In the genomic region with DNA sequence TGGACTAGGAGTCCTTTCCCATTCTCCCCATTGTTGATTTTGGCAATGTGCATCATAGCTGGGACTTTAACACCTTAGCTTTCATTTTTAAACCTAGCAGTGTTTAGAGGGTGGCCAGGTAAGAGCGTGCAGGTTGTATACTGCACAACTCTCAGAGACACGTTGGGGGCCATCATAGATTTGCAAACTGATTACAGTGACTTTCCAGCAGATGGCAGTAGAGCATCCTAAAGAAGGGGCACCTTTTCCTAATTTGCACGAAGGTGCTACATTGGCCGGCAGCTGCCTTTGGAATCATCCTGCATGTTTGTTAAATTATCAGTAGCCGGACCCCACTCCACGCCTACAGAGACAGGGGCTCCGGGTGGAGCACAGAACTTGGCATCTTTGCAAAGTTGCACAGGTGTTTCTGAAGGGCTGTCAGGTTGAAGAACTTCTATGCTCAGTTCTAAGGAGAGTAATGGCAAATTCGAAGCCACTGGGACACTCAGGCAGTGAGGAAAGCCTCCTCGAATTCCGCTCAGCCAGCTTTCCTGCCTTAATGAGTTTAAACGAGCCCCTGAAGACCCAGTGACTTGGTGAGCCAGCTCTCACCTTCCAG, we compare ENCODE assay signal across 8 cellular contexts. TPM values are rescaled to one million over a fixed set of nuclear protein-coding genes. Genes with fewer than 3 reads are reported as not detected.
DNase-seq lines count a peak whose midpoint lies in the region; ATAC-seq and TF ChIP-seq lines count a peak whose summit lies in the region.

No MANE protein-coding gene starts in this region.

- ATAC-seq in mucosa of descending colon (peak; percentile 82), HG02885 (IDR thresholded peaks at IDR 0.05; ENCODE audit: poor library complexity, unreplicated experiment) (no peak), HG03571 (IDR thresholded peaks at IDR 0.05; ENCODE audit: unreplicated experiment) (no peak)

- in situ Hi-C loops in SK-MEL-5 (cut with HindIII; ENCODE audit: low pct_unique_long_range_greater_than_20kb, low sequenced_read_pairs) = no loop called here

- H3K9me3 ChIP-seq in mucosa of descending colon = no peaks in the 10 kb centered on the region

- DNase-seq in activated T-cell treated with anti-CD3 and anti-CD28 coated beads for 24 hours (ENCODE audit: low read depth) (peak; percentile 11), LNCaP clone FGC (ENCODE audit: low read depth) (no peak), SK-MEL-5 (ENCODE audit: low read depth, low spot score) (peak; percentile 73), dedifferentiated amniotic fluid mesenchymal stem cell (ENCODE audit: extremely low spot score) (peak; percentile 38), mucosa of descending colon (peak in 1 of 3 donors; percentile 57)
- no peak for DNase-seq in activated T-cell treated with anti-CD3 and anti-CD28 coated beads, Interleukin-2, amount 50 U/mL, for 1 hour

- H3K36me3 ChIP-seq in mucosa of descending colon (ENCODE audit: low read depth) = no peaks in the 10 kb centered on the region

- TF ChIP-seq CTCF in LNCaP clone FGC (IDR thresholded peaks at IDR 0.05; ENCODE audit: control insufficient read depth, extremely low read depth, insufficient read depth) = peak; percentile 70
- peak; percentile 28 for TF ChIP-seq CTCF in mucosa of descending colon (IDR thresholded peaks at IDR 0.05)

- no peaks in the 10 kb centered on the region for H3K4me1 ChIP-seq in mucosa of descending colon (ENCODE audit: low read depth)

- H3K4me3 ChIP-seq in LNCaP clone FGC (ENCODE audit: low read depth, low read length) = no peak overlapping the region
- no peak overlapping the region for H3K4me3 ChIP-seq in mucosa of descending colon

- intact Hi-C loops in mucosa of descending colon (cut with DNase I, micrococcal nuclease) = no loop called here

RNA-seq across cellular contexts. Expression of a gene that starts 7.7 kb away (rescaled TPM):
- total RNA-seq in SK-MEL-5 (2014; rRNA removed; shearing (Covaris generic)) = 0.18 TPM in 1 of 2 replicates, not detected in the other
- not detected in 2 replicates for polyA plus RNA-seq in SK-MEL-5 (2015; cell fraction: cytosol; rRNA removed)
- not detected in 2 replicates for polyA plus RNA-seq in SK-MEL-5 (2015; cell fraction: nucleus; rRNA removed)
- total RNA-seq in mucosa of descending colon = under 1 TPM in 1 of 3 donors, not detected in 2; 0.34 TPM

RNA-seq across cellular contexts. Expression of a gene that starts 13.7 kb away (rescaled TPM):
- total RNA-seq in SK-MEL-5 (2014; rRNA removed; shearing (Covaris generic)) = 3.0 and 3.5 TPM in 2 replicates
- 5.8 and 7.4 TPM in 2 replicates for polyA plus RNA-seq in SK-MEL-5 (2015; cell fraction: cytosol; rRNA removed)
- 3.3 and 5.5 TPM in 2 replicates for polyA plus RNA-seq in SK-MEL-5 (2015; cell fraction: nucleus; rRNA removed)
- total RNA-seq in mucosa of descending colon = 100 to 1,000 TPM in 1 of 3 donors, 10 to 100 TPM in 2; 71.3 to 131 (median 88.9) TPM

Comparison
In these comparisons a context has a peak if more than half of its experiments do, and no peak if none do; other contexts are left out.
1. DNase-seq: peak in activated T-cell treated with anti-CD3 and anti-CD28 coated beads for 24 hours (single experiment), SK-MEL-5 (single experiment) and dedifferentiated amniotic fluid mesenchymal stem cell (single experiment); none in activated T-cell treated with anti-CD3 and anti-CD28 coated beads, Interleukin-2, amount 50 U/mL, for 1 hour (single experiment) and LNCaP clone FGC (single experiment).
2. RNA of a gene that starts 13.7 kb away (total RNA-seq): 71.3 to 131 TPM in mucosa of descending colon; 3.0 to 3.5 TPM in SK-MEL-5; every median in the first group is over 10 times any median in the second.